1 cellular context compared by ENCODE assay signal in genomic region chr5:54445691-54446090, GRCh38.
TF ChIP-seq lines count a peak whose summit lies in the region.

No MANE protein-coding gene starts in this region.

TF ChIP-seq in IMR-90, 13 proteins besides CTCF, POLR2A, EP300 and RAD21:
- no peak for TF ChIP-seq CHD1 (IDR thresholded peaks at IDR 0.05; ENCODE audit: low read depth, low read length)
- no peak for TF ChIP-seq MXI1 (IDR thresholded peaks at IDR 0.05; ENCODE audit: borderline replicate concordance, low read depth, low read length)
- no peak for TF ChIP-seq RCOR1 (IDR thresholded peaks at IDR 0.05; ENCODE audit: insufficient replicate concordance, low read length)
- no peak for TF ChIP-seq CEBPB (IDR thresholded peaks at IDR 0.05; ENCODE audit: low read depth, low read length)
- no peak for TF ChIP-seq RFX5 (IDR thresholded peaks at IDR 0.05; ENCODE audit: low read depth, low read length)
- no peak for TF ChIP-seq MAZ (IDR thresholded peaks at IDR 0.05; ENCODE audit: borderline replicate concordance, low read depth, low read length)
- TF ChIP-seq SMC3 (IDR thresholded peaks at IDR 0.05; ENCODE audit: low read depth, low read length) = no peak
- TF ChIP-seq USF2 (IDR thresholded peaks at IDR 0.05; ENCODE audit: low read depth, low read length) = no peak
- no peak for TF ChIP-seq FOS (IDR thresholded peaks at IDR 0.05; ENCODE audit: low read depth, low read length)
- no peak for TF ChIP-seq BHLHE40 (IDR thresholded peaks at IDR 0.05; ENCODE audit: low read depth, low read length)
- TF ChIP-seq MAFK (IDR thresholded peaks at IDR 0.05; ENCODE audit: low read depth, low read length) = no peak
- TF ChIP-seq ELK1 (IDR thresholded peaks at IDR 0.05; ENCODE audit: borderline replicate concordance, low read depth, low read length) = no peak
- no peak for TF ChIP-seq NFE2L2 (IDR thresholded peaks at IDR 0.05; ENCODE audit: low read depth, low read length)
